Comparison of ENCODE assay signal across 8 cellular contexts in the genomic region with DNA sequence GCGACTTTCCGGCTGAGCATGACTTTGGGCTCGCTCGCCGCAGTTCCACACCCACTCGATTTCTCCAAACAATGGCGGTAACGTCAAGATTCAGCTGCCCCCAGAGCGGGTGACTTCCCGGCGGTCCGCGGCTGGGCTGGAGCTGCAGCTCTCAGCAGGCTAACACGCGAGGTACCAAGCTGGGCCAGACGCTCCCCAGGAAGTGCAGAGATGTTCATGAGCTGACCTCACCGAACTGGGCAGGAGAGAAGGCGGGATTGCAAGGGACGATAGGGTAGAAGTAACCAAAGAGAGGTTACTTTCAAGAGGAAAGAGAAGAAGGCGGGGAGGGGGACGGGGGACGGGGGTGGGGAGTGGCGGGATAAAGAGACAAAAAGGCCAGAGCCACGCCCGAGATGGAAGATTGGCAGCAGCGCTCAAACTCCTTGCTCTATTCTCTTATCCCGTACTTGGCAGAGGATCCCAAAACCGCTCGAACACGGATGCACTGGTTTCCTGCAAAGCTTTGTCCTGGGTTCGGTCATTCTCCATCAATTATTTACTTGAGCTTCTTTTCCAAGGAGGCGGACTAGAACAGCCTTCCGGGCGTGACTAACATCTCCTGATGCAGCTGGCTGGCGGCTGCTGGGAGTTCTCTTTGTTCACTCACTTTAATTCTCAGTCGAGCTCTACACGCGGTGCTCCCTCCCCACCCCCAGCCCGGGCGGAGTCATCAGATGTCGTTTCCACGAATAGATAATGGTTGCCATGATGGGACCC.
DNase-seq lines count a peak whose midpoint lies in the region; ATAC-seq and TF ChIP-seq lines count a peak whose summit lies in the region.

Gene MTCL3, minus strand, starts transcription at position 626 of the 759 bp plus-strand sequence.

- peak in 2 of 10 experiments; percentile 3 for DNase-seq in CD4-positive, alpha-beta T cell
- DNase-seq in NCI-H1694 treated with DMSO at 0.1 percent for 48 hours (lab: John Stamatoyannopoulos, UW) (peak; percentile 92), fibroblast of gingiva (ENCODE audit: low read depth) (peak; percentile 47), progenitor cell of endocrine pancreas (ENCODE audit: low spot score, unreplicated experiment) (no peak), omental fat pad (ENCODE audit: low spot score) (no peak)
- peak; percentile 4 for DNase-seq in activated CD4-positive, alpha-beta T cell treated with anti-CD3 and anti-CD28 coated beads, Interleukin-2, amount 50 U/mL, for 1 hour

- peak within 1 kb of the TSS; percentile 59 for H3K4me3 Mint-ChIP-seq in CD4-positive, alpha-beta T cell
- peak within 1 kb of the TSS; percentile 42 for H3K4me3 Mint-ChIP-seq in progenitor cell of endocrine pancreas (ENCODE audit: low read depth)

- H3K4me1 Mint-ChIP-seq in CD4-positive, alpha-beta T cell (ENCODE audit: low read depth) = peaks cover 38% of the 10 kb centered on the region
- H3K4me1 Mint-ChIP-seq in progenitor cell of endocrine pancreas (ENCODE audit: low read depth) = peaks cover 12% of the 10 kb centered on the region

- H3K9me3 ChIP-seq in CD4-positive, alpha-beta T cell (ENCODE audit: control insufficient read depth, low read length) = no peaks in the 10 kb centered on the region

- no peak for TF ChIP-seq CTCF in CD4-positive, alpha-beta T cell (IDR thresholded peaks at IDR 0.05)
- no peak for TF ChIP-seq CTCF in progenitor cell of endocrine pancreas (IDR thresholded peaks at IDR 0.05; ENCODE audit: unreplicated experiment)
- no peak for TF ChIP-seq CTCF in omental fat pad (IDR thresholded peaks at IDR 0.05)

- no peak for ATAC-seq in CD4-positive, alpha-beta T cell (ENCODE audit: poor library complexity)
- ATAC-seq in GM21786 (IDR thresholded peaks at IDR 0.05; ENCODE audit: unreplicated experiment) = no peak
- no peak for ATAC-seq in HG03039 (IDR thresholded peaks at IDR 0.05; ENCODE audit: unreplicated experiment)
- ATAC-seq in omental fat pad (ENCODE audit: low FRiP score) = no peak

- H3K27ac Mint-ChIP-seq in CD4-positive, alpha-beta T cell = no peak within 1 kb of the TSS
- H3K27ac Mint-ChIP-seq in progenitor cell of endocrine pancreas = peak within 1 kb of the TSS; percentile 71

- no peaks in the 10 kb centered on the region for H3K9me3 Mint-ChIP-seq in CD4-positive, alpha-beta T cell
- H3K9me3 Mint-ChIP-seq in progenitor cell of endocrine pancreas (ENCODE audit: low read depth) = no peaks in the 10 kb centered on the region

- peaks cover 61% of the 10 kb centered on the region for H3K27me3 Mint-ChIP-seq in CD4-positive, alpha-beta T cell
- H3K27me3 Mint-ChIP-seq in progenitor cell of endocrine pancreas = peaks cover 70% of the 10 kb centered on the region

- no peak within 1 kb of the TSS for H3K27ac ChIP-seq in CD4-positive, alpha-beta T cell (ENCODE audit: low read depth, low read length)

- H3K27me3 ChIP-seq in CD4-positive, alpha-beta T cell (ENCODE audit: control insufficient read depth, insufficient read depth, low read length) = peaks cover 54% of the 10 kb centered on the region

- intact Hi-C loops in CD4-positive, alpha-beta T cell (cut with DNase I, micrococcal nuclease) = loop anchor here in 1 of 2 experiments (10.0 kb wide), 1 partner anchor 1006 kb away; the partner anchor contains the start of gene PTPRK

- CTCF ChIA-PET in CD4-positive, alpha-beta T cell (lab: Charles Lee) = no interaction called here

- POLR2A ChIA-PET in CD4-positive, alpha-beta T cell (lab: Charles Lee) = no interaction called here

- no peaks in the 10 kb centered on the region for H3K36me3 Mint-ChIP-seq in CD4-positive, alpha-beta T cell (ENCODE audit: low read depth)
- no peaks in the 10 kb centered on the region for H3K36me3 Mint-ChIP-seq in progenitor cell of endocrine pancreas (ENCODE audit: insufficient read depth)

Comparison
In these comparisons a context has a peak if more than half of its experiments do, and no peak if none do; other contexts are left out.
1. DNase-seq: peak in NCI-H1694 treated with DMSO at 0.1 percent for 48 hours (single experiment), activated CD4-positive, alpha-beta T cell treated with anti-CD3 and anti-CD28 coated beads, Interleukin-2, amount 50 U/mL, for 1 hour (single experiment) and fibroblast of gingiva (single experiment); none in progenitor cell of endocrine pancreas (single experiment) and omental fat pad (single experiment).